19 cellular contexts compared by ENCODE assay signal in genomic region chr4:140739971-140740370, GRCh38. TPM values are rescaled to one million over a fixed set of nuclear protein-coding genes. Genes with fewer than 3 reads are reported as not detected.
DNase-seq lines count a peak whose midpoint lies in the region; ATAC-seq and TF ChIP-seq lines count a peak whose summit lies in the region.
"Had no signal": no experiment of that assay in that cellular context is flagged by ENCODE, and none has a peak within 500 bp of the region (broad histone marks: within the 10 kb centered on the region; RNA-seq: fewer than 3 reads in every experiment).

No MANE protein-coding gene starts in this region.

- TF ChIP-seq CTCF in GM23338 (conservative IDR thresholded peaks at IDR 0.05; ENCODE audit: low read depth in 2 of 2), result no peak
- no peak for TF ChIP-seq CTCF in smooth muscle cell (IDR thresholded peaks at IDR 0.05; ENCODE audit: borderline replicate concordance, insufficient read depth, poor library complexity, severe bottlenecking)
- no peak for TF ChIP-seq CTCF in H9 (conservative IDR thresholded peaks at IDR 0.05)

- no peak overlapping the region for H2AFZ ChIP-seq in GM23338
- no peak overlapping the region for H2AFZ ChIP-seq in mesenchymal stem cell (ENCODE audit: low read depth, low read length)
- H2AFZ ChIP-seq in smooth muscle cell (ENCODE audit: low read depth), result no peak overlapping the region
- H2AFZ ChIP-seq in H9 (ENCODE audit: low read length), result no peak overlapping the region

- no peak for ATAC-seq in GM23338
- ATAC-seq: CD8-positive, alpha-beta T cell had no signal

- H3K14ac ChIP-seq in mesenchymal stem cell (ENCODE audit: low read length in 2 of 2), result no peak overlapping the region
- H3K14ac ChIP-seq in H9 (ENCODE audit: insufficient read depth, low read length), result no peak overlapping the region

- H3K9ac ChIP-seq in mesenchymal stem cell (ENCODE audit: low read length) (no peak overlapping the region), smooth muscle cell (ENCODE audit: low read depth) (no peak overlapping the region), H9 (ENCODE audit: extremely low read depth, insufficient read length, low read length) (no peak overlapping the region)

- H3K27ac ChIP-seq in GM23338 (ENCODE audit: low read depth) (no peak overlapping the region), mesenchymal stem cell (ENCODE audit: low read length, poor library complexity, severe bottlenecking) (peak overlapping the region; percentile 22), smooth muscle cell (ENCODE audit: low read depth) (peak overlapping the region; percentile 94), H9 (ENCODE audit: insufficient read length, low read depth, low read length) (no peak overlapping the region)
- H3K27ac ChIP-seq: RWPE1 had no signal

- H3F3A ChIP-seq in GM23338 (replicated peaks; ENCODE audit: low read depth) (no peaks in the 10 kb centered on the region), smooth muscle cell (ENCODE audit: low read depth) (peaks cover 5% of the 10 kb centered on the region)

- H3K18ac ChIP-seq in mesenchymal stem cell (ENCODE audit: low read depth in 1 of 2, low read length in 2 of 2) (no peak overlapping the region), H9 (ENCODE audit: insufficient read length, low read depth, low read length) (no peak overlapping the region)

- no peak overlapping the region for H2BK15ac ChIP-seq in mesenchymal stem cell (ENCODE audit: low read depth, poor library complexity, severe bottlenecking)
- H2BK15ac ChIP-seq in H9 (ENCODE audit: low read depth, low read length), result no peak overlapping the region

- peak overlapping the region; percentile 48; the same call in 1 of the 2 replicates for H3K4me2 ChIP-seq in GM23338
- H3K4me2 ChIP-seq in mesenchymal stem cell (ENCODE audit: low read length, poor library complexity, severe bottlenecking), result no peak overlapping the region
- H3K4me2 ChIP-seq in smooth muscle cell, result peak overlapping the region; percentile 16
- no peak overlapping the region for H3K4me2 ChIP-seq in H9 (ENCODE audit: insufficient read depth, insufficient read length, low read length)

- no peak overlapping the region for H2AK5ac ChIP-seq in mesenchymal stem cell (ENCODE audit: low read length, severe bottlenecking)
- no peak overlapping the region for H2AK5ac ChIP-seq in H9 (ENCODE audit: insufficient read length, low read length)

- no peak overlapping the region for H3K56ac ChIP-seq in H9 (ENCODE audit: insufficient read length, low read depth, low read length)

- H3K4me1 Mint-ChIP-seq in GM23338 (peaks cover 67% of the 10 kb centered on the region), H9 (peaks cover 74 to 84% of the 10 kb centered on the region in 2 experiments)

- H3K4ac ChIP-seq in mesenchymal stem cell (ENCODE audit: low read depth in 1 of 2, low read length in 2 of 2) (no peak overlapping the region), H9 (ENCODE audit: low read depth, low read length) (no peak overlapping the region)

- H2BK120ac ChIP-seq in mesenchymal stem cell (ENCODE audit: low read depth, low read length), result no peak overlapping the region
- no peak overlapping the region for H2BK120ac ChIP-seq in H9 (ENCODE audit: low read depth, low read length, poor library complexity, severe bottlenecking)

- no peak overlapping the region for H4K91ac ChIP-seq in mesenchymal stem cell (ENCODE audit: low read length)
- H4K91ac ChIP-seq in H9 (ENCODE audit: insufficient read length, low read depth, low read length), result no peak overlapping the region

- no peak overlapping the region for H2BK20ac ChIP-seq in H9 (ENCODE audit: low read depth, low read length, poor library complexity, severe bottlenecking)

- H3K36me3 Mint-ChIP-seq in GM23338 (ENCODE audit: low read depth) (no peaks in the 10 kb centered on the region), H9 (ENCODE audit: insufficient read depth in 1 of 3, low read depth in 3 of 3) (peaks cover 0 to 2% (median 0%) of the 10 kb centered on the region in 3 experiments; a peak in 1 of 7 replicates)
- H3K36me3 Mint-ChIP-seq: CD8-positive, alpha-beta T cell had no signal

- no peaks in the 10 kb centered on the region for H3K9me2 ChIP-seq in GM23338 (ENCODE audit: insufficient read depth)

- H3K23me2 ChIP-seq in H9 (ENCODE audit: insufficient read length, low read depth, low read length, poor library complexity, severe bottlenecking), result no peaks in the 10 kb centered on the region

- H3K23ac ChIP-seq in mesenchymal stem cell (ENCODE audit: low read length in 2 of 2), result no peak overlapping the region
- no peak overlapping the region for H3K23ac ChIP-seq in H9 (ENCODE audit: insufficient read length, low read depth, low read length)

- H3K4me1 ChIP-seq in GM23338 (ENCODE audit: insufficient read depth) (peaks cover 57% of the 10 kb centered on the region), mesenchymal stem cell (ENCODE audit: control insufficient read depth, insufficient read depth, low read depth, low read length) (peaks cover 11% of the 10 kb centered on the region), smooth muscle cell (ENCODE audit: low read depth) (peaks cover 23% of the 10 kb centered on the region), H9 (ENCODE audit: insufficient read depth, low read length) (peaks cover 5% of the 10 kb centered on the region; the same call in 1 of the 2 replicates)

- peaks cover 1% of the 10 kb centered on the region for H3K27me3 Mint-ChIP-seq in GM23338 (ENCODE audit: insufficient read depth, low read depth, poor library complexity)
- H3K27me3 Mint-ChIP-seq in H9 (ENCODE audit: low read depth), result no peaks in the 10 kb centered on the region; the same call in 1 of the 2 replicates

- H4K5ac ChIP-seq in H9 (ENCODE audit: insufficient read length, low read depth, low read length), result no peak overlapping the region

- H2BK12ac ChIP-seq in mesenchymal stem cell (ENCODE audit: low read length in 2 of 2), result no peak overlapping the region
- no peak overlapping the region for H2BK12ac ChIP-seq in H9 (ENCODE audit: insufficient read length, low read depth, low read length)

- H3K9me3 ChIP-seq in mesenchymal stem cell (ENCODE audit: control insufficient read depth, low read length) (no peaks in the 10 kb centered on the region), smooth muscle cell (replicated peaks; ENCODE audit: low read depth) (no peaks in the 10 kb centered on the region), H9 (ENCODE audit: control insufficient read depth, low read depth, low read length) (no peaks in the 10 kb centered on the region)

- no peaks in the 10 kb centered on the region for H3K36me3 ChIP-seq in GM23338 (ENCODE audit: insufficient read depth)
- no peaks in the 10 kb centered on the region for H3K36me3 ChIP-seq in mesenchymal stem cell (ENCODE audit: control insufficient read depth in 1 of 2, insufficient read depth in 2 of 2, low read depth in 1 of 2, low read length in 2 of 2)
- no peaks in the 10 kb centered on the region for H3K36me3 ChIP-seq in smooth muscle cell (ENCODE audit: low read depth)

- H2BK5ac ChIP-seq in mesenchymal stem cell (ENCODE audit: low read depth, low read length, poor library complexity, severe bottlenecking), result no peak overlapping the region
- no peak overlapping the region for H2BK5ac ChIP-seq in H9 (ENCODE audit: insufficient read length, low read length)

- H3K4me3 ChIP-seq in GM23338 (no peak overlapping the region), mesenchymal stem cell (ENCODE audit: insufficient read depth in 1 of 2, low read depth in 1 of 2, low read length in 2 of 2) (no peak overlapping the region), smooth muscle cell (no peak overlapping the region)

- no peak overlapping the region for H3T11ph ChIP-seq in H9 (ENCODE audit: low read length)

- H3K4me3 Mint-ChIP-seq in GM23338, result no peak overlapping the region
- H3K4me3 Mint-ChIP-seq in H9, result no peak overlapping the region
- H3K4me3 Mint-ChIP-seq: CD8-positive, alpha-beta T cell had no signal

- H4K20me1 ChIP-seq in GM23338 (replicated peaks; ENCODE audit: insufficient read depth), result no peaks in the 10 kb centered on the region
- peaks cover 63% of the 10 kb centered on the region for H4K20me1 ChIP-seq in smooth muscle cell (ENCODE audit: low read depth)
- H4K20me1 ChIP-seq in H9 (ENCODE audit: control insufficient read depth, insufficient read depth, insufficient read length), result no peaks in the 10 kb centered on the region

- no peak for DNase-seq in GM23338 (ENCODE audit: low spot score)
- DNase-seq in astrocyte of the hippocampus (ENCODE audit: low read depth, low spot score), result peak; percentile 16
- DNase-seq in mesenchymal stem cell, result no peak
- no peak for DNase-seq in smooth muscle cell (lab: John Stamatoyannopoulos, UW; ENCODE audit: unreplicated experiment)
- DNase-seq in H9, result no peak
- no peak for DNase-seq in NCI-H510A (lab: John Stamatoyannopoulos, UW)
- DNase-seq in inferior parietal cortex (ENCODE audit: extremely low spot score), result no peak
- no peak for DNase-seq in NCI-H187 (lab: John Stamatoyannopoulos, UW)
- DNase-seq: CD8-positive, alpha-beta T cell; DMS79; GF-D8; GOT3; Karpas-422; MM.1S; NCI-H1092 treated with DMSO at 0.1 percent for 48 hours; NCI-H2107; NCI-H2227 treated with DMSO at 0.1 percent for 48 hours; NCI-H526 treated with DMSO at 0.1 percent for 48 hours had no signal

- no peaks in the 10 kb centered on the region; the same call in 2 of the 3 replicates for H3K9me3 Mint-ChIP-seq in GM23338
- no peaks in the 10 kb centered on the region; a peak in 1 of 5 replicates for H3K9me3 Mint-ChIP-seq in H9
- H3K9me3 Mint-ChIP-seq: CD8-positive, alpha-beta T cell had no signal

- H3K79me2 ChIP-seq in GM23338 (replicated peaks; ENCODE audit: insufficient read depth) (no peaks in the 10 kb centered on the region), smooth muscle cell (ENCODE audit: low read depth) (peaks cover 63% of the 10 kb centered on the region), H9 (ENCODE audit: insufficient read depth, low read length) (no peaks in the 10 kb centered on the region)

- no peak overlapping the region for H3K27ac Mint-ChIP-seq in GM23338
- no peak overlapping the region for H3K27ac Mint-ChIP-seq in H9
- H3K27ac Mint-ChIP-seq: CD8-positive, alpha-beta T cell had no signal

- no peaks in the 10 kb centered on the region for H3K27me3 ChIP-seq in GM23338 (ENCODE audit: insufficient read depth)
- H3K27me3 ChIP-seq in mesenchymal stem cell (ENCODE audit: control insufficient read depth in 1 of 2, insufficient read depth in 1 of 2, low read length in 2 of 2), result no peaks in the 10 kb centered on the region
- no peaks in the 10 kb centered on the region for H3K27me3 ChIP-seq in smooth muscle cell (ENCODE audit: low read depth)
- H3K27me3 ChIP-seq in H9 (ENCODE audit: insufficient read depth, low read length), result no peaks in the 10 kb centered on the region

- H3K79me1 ChIP-seq in mesenchymal stem cell (replicated peaks; ENCODE audit: low read length, poor library complexity, severe bottlenecking) (peaks cover 18% of the 10 kb centered on the region), H9 (ENCODE audit: insufficient read depth, low read depth, low read length, poor library complexity, severe bottlenecking) (no peaks in the 10 kb centered on the region)

- H4K8ac ChIP-seq in mesenchymal stem cell (ENCODE audit: low read length) (no peak overlapping the region), H9 (replicated peaks; ENCODE audit: insufficient read length, low read depth, low read length) (no peak overlapping the region)

RNA-seq across cellular contexts. Expression of gene TBC1D9, which starts 16.2 kb away (rescaled TPM):
- total RNA-seq in GM23338 (2014; rRNA removed; shearing (Covaris generic)), result 0.56 and 0.66 TPM in 2 replicates
- polyA plus RNA-seq in GM23338 (2016; fragmentation: Nextera tagmentation; extraction: Ambion mirVana) (0.03 and 0.19 TPM in 2 replicates), smooth muscle cell (9.1 and 13.2 TPM in 2 replicates)
- polyA plus RNA-seq in mesenchymal stem cell (2013, experiment 1 of 2), result 12.6 TPM
- polyA plus RNA-seq in mesenchymal stem cell (2013, experiment 2 of 2), result 12.3 TPM
- total RNA-seq in smooth muscle cell (31.0 and 39.5 TPM in 2 replicates), H9 (2021) (0.63 and 0.86 TPM in 2 replicates)

Comparison
In these comparisons a context has a peak if more than half of its experiments do, and no peak if none do; other contexts are left out.
1. H3K27ac ChIP-seq: peak in mesenchymal stem cell (single experiment) and smooth muscle cell (single experiment); none in GM23338 (single experiment) and H9 (single experiment).
2. H3K4me2 ChIP-seq: peak in GM23338 (single experiment) and smooth muscle cell (single experiment); none in mesenchymal stem cell (single experiment) and H9 (single experiment).
3. RNA of gene TBC1D9, which starts 16.2 kb away (total RNA-seq): 31.0 to 39.5 TPM in smooth muscle cell; 0.63 to 0.86 TPM in H9 and 0.56 to 0.66 TPM in GM23338; every median in the first group is over 10 times any median in the second.